33 cellular contexts compared by ENCODE assay signal in genomic region chr19:32619051-32619685, GRCh38. TPM values are rescaled to one million over a fixed set of nuclear protein-coding genes. Genes with fewer than 3 reads are reported as not detected.
"Had no signal": no experiment of that assay in that cellular context is flagged by ENCODE, and none has a peak within 500 bp of the region (broad histone marks: within the 10 kb centered on the region; RNA-seq: fewer than 3 reads in every experiment).

No MANE protein-coding gene starts in this region.

- H3K4me3 ChIP-seq: adrenal gland, body of pancreas, MG63, Peyer's patch had no signal

- H3K4me3 Mint-ChIP-seq: activated CD8-positive, alpha-beta T cell treated with anti-CD3 and anti-CD28 coated beads for 36 hours; activated naive CD4-positive, alpha-beta T cell treated with anti-CD3 and anti-CD28 coated beads, Interleukin-2, amount 50 U/mL, for 24 hours; activated T-cell treated with anti-CD3 and anti-CD28 coated beads, Interleukin-2, amount 50 U/mL, for 72 hours; activated T-helper 17 cell treated with anti-CD3 and anti-CD28 coated beads, Interleukin-2, amount 50 U/mL, for 72 hours had no signal

- H3K27me3 ChIP-seq: adrenal gland, body of pancreas, MG63, Peyer's patch had no signal

- H3K4me1 ChIP-seq: adrenal gland, body of pancreas, Peyer's patch had no signal

- H3K27ac ChIP-seq: adrenal gland, body of pancreas, Peyer's patch, VCaP had no signal

- DNase-seq: activated CD4-positive, alpha-beta T cell treated with anti-CD3 and anti-CD28 coated beads for 1 hour; activated CD4-positive, alpha-beta T cell treated with anti-CD3 and anti-CD28 coated beads for 48 hours; activated CD4-positive, CD25-positive, alpha-beta regulatory T cell; activated CD8-positive, alpha-beta T cell treated with anti-CD3 and anti-CD28 coated beads for 36 hours; activated effector memory CD4-positive, alpha-beta T cell treated with anti-CD3 and anti-CD28 coated beads, Interleukin-2, amount 50 U/mL, for 16 hours; activated naive CD4-positive, alpha-beta T cell; activated T-cell treated with anti-CD3 and anti-CD28 coated beads, Interleukin-2, amount 50 U/mL, for 1 hour; activated T-cell treated with anti-CD3 and anti-CD28 coated beads, Interleukin-2, amount 50 U/mL, for 72 hours; adrenal gland; body of pancreas; central memory CD4-positive, alpha-beta T cell; Karpas-422; KBM-7; MG63; NCI-H1048; NCI-H1105 treated with DMSO at 0.1 percent for 48 hours; NCI-H1436; NCI-H1694; NCI-H1930; NCI-H2081 treated with DMSO at 0.1 percent for 48 hours; NCI-H226; NCI-H524 treated with DMSO at 0.1 percent for 48 hours; Peyer's patch; RPMI8226; SIG-M5; T-helper 1 cell; T-helper 2 cell; T-helper 9 cell had no signal

- H3K9me3 Mint-ChIP-seq: activated CD8-positive, alpha-beta T cell treated with anti-CD3 and anti-CD28 coated beads for 36 hours; activated naive CD4-positive, alpha-beta T cell treated with anti-CD3 and anti-CD28 coated beads, Interleukin-2, amount 50 U/mL, for 24 hours; activated T-cell treated with anti-CD3 and anti-CD28 coated beads, Interleukin-2, amount 50 U/mL, for 72 hours; activated T-helper 17 cell treated with anti-CD3 and anti-CD28 coated beads, Interleukin-2, amount 50 U/mL, for 72 hours had no signal

- H3K4me1 Mint-ChIP-seq: activated naive CD4-positive, alpha-beta T cell treated with anti-CD3 and anti-CD28 coated beads, Interleukin-2, amount 50 U/mL, for 24 hours; activated T-helper 17 cell treated with anti-CD3 and anti-CD28 coated beads, Interleukin-2, amount 50 U/mL, for 72 hours had no signal

- H3K9me3 ChIP-seq: adrenal gland, body of pancreas, MG63, Peyer's patch had no signal

- ATAC-seq: activated CD8-positive, alpha-beta T cell treated with anti-CD3 and anti-CD28 coated beads for 36 hours; activated T-cell treated with anti-CD3 and anti-CD28 coated beads, Interleukin-2, amount 50 U/mL, for 72 hours; activated T-helper 17 cell treated with anti-CD3 and anti-CD28 coated beads, Interleukin-2, amount 50 U/mL, for 72 hours; body of pancreas; SK-N-SH treated with all-trans-retinoic acid at 6 μM for 48 hours had no signal

- H3K27me3 Mint-ChIP-seq: activated CD8-positive, alpha-beta T cell treated with anti-CD3 and anti-CD28 coated beads for 36 hours; activated naive CD4-positive, alpha-beta T cell treated with anti-CD3 and anti-CD28 coated beads, Interleukin-2, amount 50 U/mL, for 24 hours; activated T-helper 17 cell treated with anti-CD3 and anti-CD28 coated beads, Interleukin-2, amount 50 U/mL, for 72 hours had no signal

- FAIRE-seq: astrocyte had no signal

- H3K27ac Mint-ChIP-seq: activated CD8-positive, alpha-beta T cell treated with anti-CD3 and anti-CD28 coated beads for 36 hours; activated naive CD4-positive, alpha-beta T cell treated with anti-CD3 and anti-CD28 coated beads, Interleukin-2, amount 50 U/mL, for 24 hours; activated T-cell treated with anti-CD3 and anti-CD28 coated beads, Interleukin-2, amount 50 U/mL, for 72 hours; activated T-helper 17 cell treated with anti-CD3 and anti-CD28 coated beads, Interleukin-2, amount 50 U/mL, for 72 hours had no signal

RNA-seq across cellular contexts. Expression of gene RGS9BP, which starts 56.5 kb away (rescaled TPM):
- total RNA-seq: body of pancreas had no signal
